ENCODE assay signal across 1 cellular context in the genomic region with DNA sequence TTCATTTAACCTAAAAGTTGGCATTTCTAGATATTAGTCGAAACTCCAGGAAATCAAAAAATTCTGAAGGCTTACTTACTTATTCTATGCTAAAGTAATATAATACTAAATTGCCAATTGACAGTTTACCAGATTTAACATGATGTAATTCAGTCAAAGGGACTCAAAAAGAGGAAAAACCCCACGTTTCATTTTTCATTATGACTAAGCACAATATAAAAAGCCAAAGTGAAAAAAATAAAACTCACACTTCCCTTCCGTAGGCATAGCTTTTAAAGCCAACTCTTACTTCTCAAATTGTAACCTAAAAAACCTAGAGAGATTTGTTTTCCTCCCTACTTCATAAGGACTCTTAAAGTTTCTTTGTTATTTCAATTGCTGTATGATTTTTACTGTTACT.
TF ChIP-seq lines count a peak whose summit lies in the region.

No MANE protein-coding gene starts in this region.

TF ChIP-seq in GM23338, 12 proteins besides CTCF, POLR2A, EP300 and RAD21 (continued from another document):
- TF ChIP-seq, protein P1, sequence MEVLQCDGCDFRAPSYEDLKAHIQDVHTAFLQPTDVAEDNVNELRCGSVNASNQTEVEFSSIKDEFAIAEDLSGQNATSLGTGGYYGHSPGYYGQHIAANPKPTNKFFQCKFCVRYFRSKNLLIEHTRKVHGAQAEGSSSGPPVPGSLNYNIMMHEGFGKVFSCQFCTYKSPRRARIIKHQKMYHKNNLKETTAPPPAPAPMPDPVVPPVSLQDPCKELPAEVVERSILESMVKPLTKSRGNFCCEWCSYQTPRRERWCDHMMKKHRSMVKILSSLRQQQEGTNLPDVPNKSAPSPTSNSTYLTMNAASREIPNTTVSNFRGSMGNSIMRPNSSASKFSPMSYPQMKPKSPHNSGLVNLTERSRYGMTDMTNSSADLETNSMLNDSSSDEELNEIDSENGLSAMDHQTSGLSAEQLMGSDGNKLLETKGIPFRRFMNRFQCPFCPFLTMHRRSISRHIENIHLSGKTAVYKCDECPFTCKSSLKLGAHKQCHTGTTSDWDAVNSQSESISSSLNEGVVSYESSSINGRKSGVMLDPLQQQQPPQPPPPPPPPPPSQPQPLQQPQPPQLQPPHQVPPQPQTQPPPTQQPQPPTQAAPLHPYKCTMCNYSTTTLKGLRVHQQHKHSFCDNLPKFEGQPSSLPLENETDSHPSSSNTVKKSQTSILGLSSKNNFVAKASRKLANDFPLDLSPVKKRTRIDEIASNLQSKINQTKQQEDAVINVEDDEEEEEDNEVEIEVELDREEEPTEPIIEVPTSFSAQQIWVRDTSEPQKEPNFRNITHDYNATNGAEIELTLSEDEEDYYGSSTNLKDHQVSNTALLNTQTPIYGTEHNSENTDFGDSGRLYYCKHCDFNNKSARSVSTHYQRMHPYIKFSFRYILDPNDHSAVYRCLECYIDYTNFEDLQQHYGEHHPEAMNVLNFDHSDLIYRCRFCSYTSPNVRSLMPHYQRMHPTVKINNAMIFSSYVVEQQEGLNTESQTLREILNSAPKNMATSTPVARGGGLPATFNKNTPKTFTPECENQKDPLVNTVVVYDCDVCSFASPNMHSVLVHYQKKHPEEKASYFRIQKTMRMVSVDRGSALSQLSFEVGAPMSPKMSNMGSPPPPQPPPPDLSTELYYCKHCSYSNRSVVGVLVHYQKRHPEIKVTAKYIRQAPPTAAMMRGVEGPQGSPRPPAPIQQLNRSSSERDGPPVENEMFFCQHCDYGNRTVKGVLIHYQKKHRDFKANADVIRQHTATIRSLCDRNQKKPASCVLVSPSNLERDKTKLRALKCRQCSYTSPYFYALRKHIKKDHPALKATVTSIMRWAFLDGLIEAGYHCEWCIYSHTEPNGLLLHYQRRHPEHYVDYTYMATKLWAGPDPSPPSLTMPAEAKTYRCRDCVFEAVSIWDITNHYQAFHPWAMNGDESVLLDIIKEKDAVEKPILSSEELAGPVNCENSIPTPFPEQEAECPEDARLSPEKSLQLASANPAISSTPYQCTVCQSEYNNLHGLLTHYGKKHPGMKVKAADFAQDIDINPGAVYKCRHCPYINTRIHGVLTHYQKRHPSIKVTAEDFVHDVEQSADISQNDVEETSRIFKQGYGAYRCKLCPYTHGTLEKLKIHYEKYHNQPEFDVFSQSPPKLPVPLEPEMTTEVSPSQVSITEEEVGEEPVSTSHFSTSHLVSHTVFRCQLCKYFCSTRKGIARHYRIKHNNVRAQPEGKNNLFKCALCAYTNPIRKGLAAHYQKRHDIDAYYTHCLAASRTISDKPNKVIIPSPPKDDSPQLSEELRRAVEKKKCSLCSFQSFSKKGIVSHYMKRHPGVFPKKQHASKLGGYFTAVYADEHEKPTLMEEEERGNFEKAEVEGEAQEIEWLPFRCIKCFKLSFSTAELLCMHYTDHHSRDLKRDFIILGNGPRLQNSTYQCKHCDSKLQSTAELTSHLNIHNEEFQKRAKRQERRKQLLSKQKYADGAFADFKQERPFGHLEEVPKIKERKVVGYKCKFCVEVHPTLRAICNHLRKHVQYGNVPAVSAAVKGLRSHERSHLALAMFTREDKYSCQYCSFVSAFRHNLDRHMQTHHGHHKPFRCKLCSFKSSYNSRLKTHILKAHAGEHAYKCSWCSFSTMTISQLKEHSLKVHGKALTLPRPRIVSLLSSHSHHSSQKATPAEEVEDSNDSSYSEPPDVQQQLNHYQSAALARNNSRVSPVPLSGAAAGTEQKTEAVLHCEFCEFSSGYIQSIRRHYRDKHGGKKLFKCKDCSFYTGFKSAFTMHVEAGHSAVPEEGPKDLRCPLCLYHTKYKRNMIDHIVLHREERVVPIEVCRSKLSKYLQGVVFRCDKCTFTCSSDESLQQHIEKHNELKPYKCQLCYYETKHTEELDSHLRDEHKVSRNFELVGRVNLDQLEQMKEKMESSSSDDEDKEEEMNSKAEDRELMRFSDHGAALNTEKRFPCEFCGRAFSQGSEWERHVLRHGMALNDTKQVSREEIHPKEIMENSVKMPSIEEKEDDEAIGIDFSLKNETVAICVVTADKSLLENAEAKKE (CRISPR knock-in tag; IDR thresholded peaks at IDR 0.05) = no peak
